23 cellular contexts compared by ENCODE assay signal in the genomic region with DNA sequence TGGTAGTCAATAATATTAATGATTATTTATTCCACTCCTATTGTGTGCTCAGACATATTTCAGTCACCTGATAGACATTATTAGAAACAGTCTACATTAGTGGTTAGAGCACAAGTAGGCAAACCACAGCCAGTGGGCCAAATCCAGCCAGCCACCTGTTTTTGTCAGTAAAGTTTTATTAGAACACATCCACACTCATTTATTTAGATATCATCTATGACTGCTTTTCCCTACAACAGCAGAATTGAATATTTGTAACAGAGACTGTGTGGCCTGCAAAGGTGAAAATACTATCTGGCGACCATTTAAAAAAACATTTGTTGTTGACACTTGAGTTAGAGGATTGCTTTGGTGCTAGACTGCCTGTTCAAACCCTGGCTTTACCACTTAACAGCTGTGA.
DNase-seq lines count a peak whose midpoint lies in the region; ATAC-seq and TF ChIP-seq lines count a peak whose summit lies in the region.
"Had no signal": no experiment of that assay in that cellular context is flagged by ENCODE, and none has a peak within 500 bp of the region (broad histone marks: within the 10 kb centered on the region; RNA-seq: fewer than 3 reads in every experiment).

No MANE protein-coding gene starts in this region.

- DNase-seq in activated naive CD4-positive, alpha-beta T cell treated with Interleukin-2 at 50 U/mL for 16 hours, result no peak
- DNase-seq in LHCN-M2 (ENCODE audit: low read depth) (peak; percentile 24), GM13976 (ENCODE audit: low spot score) (no peak), activated gamma-delta T cell (lab: John Stamatoyannopoulos, UW) (no peak)
- DNase-seq in central memory CD8-positive, alpha-beta T cell (ENCODE audit: low spot score in 2 of 2), result no peak
- no peak for DNase-seq in naive thymus-derived CD8-positive, alpha-beta T cell
- DNase-seq: DMS153, H9, HFFc6, KG1, NCI-H1092 treated with DMSO at 0.1 percent for 48 hours, NCI-H1436 treated with DMSO at 0.1 percent for 48 hours, NCI-H1930, NCI-H69, PC-9, RPMI8226, SHP77 had no signal

- H3K36me3 Mint-ChIP-seq in activated naive CD4-positive, alpha-beta T cell treated with anti-CD3 and anti-CD28 coated beads, Interleukin-2, amount 50 U/mL, for 24 hours, result peaks cover 8% of the 10 kb centered on the region
- H3K36me3 Mint-ChIP-seq in central memory CD8-positive, alpha-beta T cell (ENCODE audit: insufficient read depth), result peaks cover 11% of the 10 kb centered on the region
- peaks cover 0 to 9% (median 5%) of the 10 kb centered on the region in 3 donors for H3K36me3 Mint-ChIP-seq in naive thymus-derived CD8-positive, alpha-beta T cell

- H3K4me3 Mint-ChIP-seq in activated naive CD4-positive, alpha-beta T cell treated with anti-CD3 and anti-CD28 coated beads, Interleukin-2, amount 50 U/mL, for 24 hours, result no peak overlapping the region
- no peak overlapping the region for H3K4me3 Mint-ChIP-seq in central memory CD8-positive, alpha-beta T cell
- peak overlapping the region in 4 of 10 donors; percentile 14 to 83 (median 29) for H3K4me3 Mint-ChIP-seq in naive thymus-derived CD8-positive, alpha-beta T cell
- H3K4me3 Mint-ChIP-seq: B cell, CD14-positive monocyte, H9, HFFc6 had no signal

- H3K27me3 Mint-ChIP-seq in activated naive CD4-positive, alpha-beta T cell treated with anti-CD3 and anti-CD28 coated beads, Interleukin-2, amount 50 U/mL, for 24 hours, result no peaks in the 10 kb centered on the region
- H3K27me3 Mint-ChIP-seq in central memory CD8-positive, alpha-beta T cell, result no peaks in the 10 kb centered on the region
- H3K27me3 Mint-ChIP-seq in naive thymus-derived CD8-positive, alpha-beta T cell, result no peaks in the 10 kb centered on the region
- H3K27me3 Mint-ChIP-seq: B cell had no signal

- in situ Hi-C loops in GM13976 (cut with MboI; ENCODE audit: low sequenced_read_pairs, unreplicated experiment), result no loop called here

- H3K4me1 Mint-ChIP-seq in activated naive CD4-positive, alpha-beta T cell treated with anti-CD3 and anti-CD28 coated beads, Interleukin-2, amount 50 U/mL, for 24 hours, result peaks cover 74% of the 10 kb centered on the region
- H3K4me1 Mint-ChIP-seq in central memory CD8-positive, alpha-beta T cell, result peaks cover 52% of the 10 kb centered on the region
- peaks cover 24 to 70% (median 60%) of the 10 kb centered on the region in 4 donors for H3K4me1 Mint-ChIP-seq in naive thymus-derived CD8-positive, alpha-beta T cell
- H3K4me1 Mint-ChIP-seq: H9 had no signal

- H3K27ac Mint-ChIP-seq in activated naive CD4-positive, alpha-beta T cell treated with anti-CD3 and anti-CD28 coated beads, Interleukin-2, amount 50 U/mL, for 24 hours, result peak overlapping the region; percentile 70
- peak overlapping the region; percentile 93 for H3K27ac Mint-ChIP-seq in central memory CD8-positive, alpha-beta T cell (ENCODE audit: low read depth)
- H3K27ac Mint-ChIP-seq in naive thymus-derived CD8-positive, alpha-beta T cell, result peak overlapping the region; percentile 96 to 100 (median 98)
- H3K27ac Mint-ChIP-seq: B cell, HFFc6 had no signal

- no peak for ATAC-seq in central memory CD8-positive, alpha-beta T cell (replicated peaks; ENCODE audit: extremely low read depth, poor library complexity, severe bottlenecking)
- ATAC-seq in naive thymus-derived CD8-positive, alpha-beta T cell, result no peak
- no peak for ATAC-seq in GM19023 (IDR thresholded peaks at IDR 0.05; ENCODE audit: unreplicated experiment)
- ATAC-seq: A549, HepG2 had no signal

- POLR2A ChIA-PET in naive thymus-derived CD8-positive, alpha-beta T cell (lab: Charles Lee), result interaction anchor here (0.9 to 4.0 kb wide), 4 partner anchors 29 to 804 kb away, joined by 3 to 21 read pairs (median 5); no protein-coding TSS in a partner anchor

- no peak for TF ChIP-seq CTCF in GM13976 (IDR thresholded peaks at IDR 0.05; ENCODE audit: borderline replicate concordance, control extremely low read depth, extremely low read depth, insufficient read depth, missing control alignments)

- H3K9me3 Mint-ChIP-seq in activated naive CD4-positive, alpha-beta T cell treated with anti-CD3 and anti-CD28 coated beads, Interleukin-2, amount 50 U/mL, for 24 hours, result peaks cover 7% of the 10 kb centered on the region
- H3K9me3 Mint-ChIP-seq in central memory CD8-positive, alpha-beta T cell, result peaks cover 3% of the 10 kb centered on the region
- peaks cover 0 to 19% (median 6%) of the 10 kb centered on the region in 9 donors for H3K9me3 Mint-ChIP-seq in naive thymus-derived CD8-positive, alpha-beta T cell
